Comparison of ENCODE assay signal across 14 cellular contexts in the genomic region with DNA sequence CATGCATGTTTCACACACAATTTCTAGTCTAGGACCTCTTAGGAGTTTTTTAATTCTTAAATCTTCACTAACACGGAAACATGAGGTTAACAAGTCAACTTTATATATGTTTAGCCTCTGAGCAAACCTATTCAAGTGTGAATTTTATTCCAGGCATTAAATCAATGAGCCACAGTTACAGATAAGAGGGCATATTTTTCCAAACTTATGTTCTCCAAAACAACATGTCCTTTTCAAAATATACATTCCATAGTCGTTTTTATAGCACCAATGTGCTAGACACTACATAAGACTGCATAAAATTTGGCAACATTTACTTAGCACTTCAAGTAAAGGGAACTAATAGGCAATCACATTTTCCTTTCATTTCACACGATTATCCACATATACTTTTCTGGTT. TPM values are rescaled to one million over a fixed set of nuclear protein-coding genes. Genes with fewer than 3 reads are reported as not detected.
DNase-seq lines count a peak whose midpoint lies in the region; ATAC-seq and TF ChIP-seq lines count a peak whose summit lies in the region.
"Had no signal": no experiment of that assay in that cellular context is flagged by ENCODE, and none has a peak within 500 bp of the region (broad histone marks: within the 10 kb centered on the region; RNA-seq: fewer than 3 reads in every experiment).

No MANE protein-coding gene starts in this region.

- H4K20me1 ChIP-seq in SU-DHL-6 (ENCODE audit: low read depth, low read length): peaks cover 34% of the 10 kb centered on the region

- H3K9me3 ChIP-seq in heart right ventricle (no peaks in the 10 kb centered on the region), SU-DHL-6 (ENCODE audit: insufficient read depth, low read length) (no peaks in the 10 kb centered on the region), lower lobe of right lung (no peaks in the 10 kb centered on the region), upper lobe of right lung (no peaks in the 10 kb centered on the region)
- H3K9me3 ChIP-seq: mucosa of descending colon, pancreas had no signal

- peaks cover 9% of the 10 kb centered on the region; the same call in 1 of the 2 replicates for H3F3A ChIP-seq in SU-DHL-6 (ENCODE audit: insufficient read depth)

- H3K27me3 ChIP-seq in heart right ventricle: no peaks in the 10 kb centered on the region
- no peaks in the 10 kb centered on the region for H3K27me3 ChIP-seq in SU-DHL-6 (ENCODE audit: low read length)
- H3K27me3 ChIP-seq in lower lobe of right lung (ENCODE audit: low read depth): no peaks in the 10 kb centered on the region
- no peaks in the 10 kb centered on the region for H3K27me3 ChIP-seq in upper lobe of right lung
- H3K27me3 ChIP-seq: pancreas had no signal

- no peak for TF ChIP-seq CTCF in heart right ventricle (IDR thresholded peaks at IDR 0.05)
- TF ChIP-seq CTCF in SU-DHL-6 (IDR thresholded peaks at IDR 0.05; ENCODE audit: insufficient read depth, low read length, poor library complexity, severe bottlenecking): no peak
- TF ChIP-seq CTCF in lower lobe of right lung (IDR thresholded peaks at IDR 0.05): no peak
- no peak for TF ChIP-seq CTCF in upper lobe of right lung (IDR thresholded peaks at IDR 0.05)

- H3K4me3 ChIP-seq in heart right ventricle (no peak overlapping the region), SU-DHL-6 (ENCODE audit: insufficient read depth, low read length, poor library complexity, severe bottlenecking) (no peak overlapping the region), lower lobe of right lung (no peak overlapping the region), upper lobe of right lung (no peak overlapping the region)
- H3K4me3 ChIP-seq: mucosa of descending colon, pancreas had no signal

- ATAC-seq in heart right ventricle (no peak), lower lobe of right lung (no peak), upper lobe of right lung (no peak)
- ATAC-seq: mucosa of descending colon, pancreas had no signal

- H3K9me2 ChIP-seq in SU-DHL-6 (replicated peaks; ENCODE audit: insufficient read depth, low read length): no peaks in the 10 kb centered on the region

- 53 to 55% methylated on average over 3 of the region's 3 CpGs for WGBS in heart right ventricle, 2 donors

- H3K27ac ChIP-seq in heart right ventricle (peak overlapping the region; percentile 19 to 84 (median 72)), SU-DHL-6 (ENCODE audit: low read depth, low read length) (no peak overlapping the region), lower lobe of right lung (peak overlapping the region; percentile 82), upper lobe of right lung (peak overlapping the region; percentile 73)

- H2AFZ ChIP-seq in SU-DHL-6 (ENCODE audit: low read depth, low read length, severe bottlenecking): no peak overlapping the region

- H3K79me2 ChIP-seq in SU-DHL-6 (ENCODE audit: insufficient read depth, low read length): peaks cover 100% of the 10 kb centered on the region

- H3K4me1 ChIP-seq in heart right ventricle: peaks cover 7 to 100% (median 93%) of the 10 kb centered on the region in 9 donors
- H3K4me1 ChIP-seq in lower lobe of right lung: peaks cover 96% of the 10 kb centered on the region
- peaks cover 92% of the 10 kb centered on the region for H3K4me1 ChIP-seq in upper lobe of right lung

- H3K4me2 ChIP-seq in SU-DHL-6 (ENCODE audit: low read depth, low read length, poor library complexity, severe bottlenecking): peak overlapping the region; percentile 20

- intact Hi-C loops in heart right ventricle (cut with DNase I) (loop anchor here in 3 of 10 donors (10.0 kb wide), 2 partner anchors 98 to 192 kb away; partner anchors contain the start of gene CTNNAL1 (in 2 of the 3)), cardiac septum (cut with DNase I) (no loop called here), lower lobe of right lung (cut with DNase I) (no loop called here), upper lobe of right lung (cut with DNase I) (no loop called here)

- no peak overlapping the region for H3K9ac ChIP-seq in SU-DHL-6 (ENCODE audit: low read length)

- DNase-seq in heart right ventricle (no peak), cardiac septum (ENCODE audit: low spot score) (no peak), lower lobe of right lung (no peak), upper lobe of right lung (no peak), dermis blood vessel endothelial cell (no peak), midbrain (lab: John Stamatoyannopoulos, UW) (no peak), NCI-H345 treated with DMSO at 0.1 percent for 48 hours (lab: John Stamatoyannopoulos, UW; ENCODE audit: unreplicated experiment) (no peak)
- DNase-seq: activated naive CD8-positive, alpha-beta T cell treated with anti-CD3 and anti-CD28 coated beads, Interleukin-2, amount 10 ng/mL, durations not matched to agents 7 days and 5 days; mucosa of descending colon; NCI-H2081; NCI-H82; pancreas had no signal

- no peaks in the 10 kb centered on the region for H3K36me3 ChIP-seq in heart right ventricle
- no peaks in the 10 kb centered on the region for H3K36me3 ChIP-seq in SU-DHL-6 (ENCODE audit: low read length)
- no peaks in the 10 kb centered on the region for H3K36me3 ChIP-seq in lower lobe of right lung
- no peaks in the 10 kb centered on the region for H3K36me3 ChIP-seq in upper lobe of right lung
- H3K36me3 ChIP-seq: pancreas had no signal

RNA-seq across cellular contexts. Expression of gene TMEM245, which starts 6.5 kb away (rescaled TPM):
- total RNA-seq in heart right ventricle: 100 to 1,000 TPM in 5 of 10 donors, 10 to 100 TPM in 5; 84.2 to 152 (median 99.9) TPM
- polyA plus RNA-seq in heart right ventricle: 10 to 100 TPM; 17.0 to 23.5 TPM
- total RNA-seq in cardiac septum: 73.7 TPM
- total RNA-seq in lower lobe of right lung: 85.7 TPM
- 92.1 TPM for total RNA-seq in upper lobe of right lung
- 82.4 and 119 TPM in 2 replicates for total RNA-seq in dermis blood vessel endothelial cell

RNA-seq across cellular contexts. Expression of gene FRRS1L, which starts 53.8 kb away (rescaled TPM):
- 1 to 10 TPM in 7 of 10 donors, under 1 TPM in 3; 0.61 to 3.0 (median 1.4) TPM for total RNA-seq in heart right ventricle
- polyA plus RNA-seq in heart right ventricle: under 1 TPM in 1 of 2 donors, not detected in 1; 0.07 TPM
- total RNA-seq in cardiac septum: 0.81 TPM
- total RNA-seq in lower lobe of right lung: 0.06 TPM
- 0.09 TPM for total RNA-seq in upper lobe of right lung
- total RNA-seq in dermis blood vessel endothelial cell: under 0.01 and 0.05 TPM in 2 replicates
- total RNA-seq: activated naive CD8-positive, alpha-beta T cell treated with anti-CD3 and anti-CD28 coated beads, Interleukin-2, amount 10 ng/mL, durations not matched to agents 7 days and 5 days; HT-29 had no signal
